In genomic region chrX:50978920-50979660, GRCh38 we compare ENCODE assay signal across 26 cellular contexts.
A peak's percentile ranks its signal among the peaks of the same experiment; 100 is the strongest.
DNase-seq lines count a peak whose midpoint lies in the region; ATAC-seq and TF ChIP-seq lines count a peak whose summit lies in the region.
"Had no signal": no experiment of that assay in that cellular context is flagged by ENCODE, and none has a peak within 500 bp of the region (broad histone marks: within the 10 kb centered on the region; RNA-seq: fewer than 3 reads in every experiment).

No MANE protein-coding gene starts in this region.

- CTCF ChIA-PET in OCI-LY7 (lab: Charles Lee; ENCODE audit: unreplicated experiment): no interaction called here
- CTCF ChIA-PET in CD8-positive, alpha-beta T cell (lab: Charles Lee): no interaction called here

- BruUV-seq in OCI-LY7 (replicated peaks; lab: Mats Ljungman, UMichigan): no TSS peak

- H3K4me3 ChIP-seq in OCI-LY7 (ENCODE audit: low read depth, low read length, poor library complexity, severe bottlenecking): no peak overlapping the region
- H3K4me3 ChIP-seq in fibroblast of mammary gland (ENCODE audit: control insufficient read depth, low read depth, low read length): no peak overlapping the region
- H3K4me3 ChIP-seq in subcutaneous abdominal adipose tissue (ENCODE audit: low read depth in 1 of 5, low read length in 5 of 5): peak overlapping the region in 4 of 5 donors; percentile 24 to 56 (median 40)
- no peak overlapping the region for H3K4me3 ChIP-seq in CD8-positive, alpha-beta T cell (ENCODE audit: low read depth, low read length)
- H3K4me3 ChIP-seq: skin epidermis, stomach had no signal

- no peaks in the 10 kb centered on the region for H3K79me2 ChIP-seq in OCI-LY7 (ENCODE audit: insufficient read depth, low read depth, low read length)

- intact Hi-C loops in OCI-LY7 (cut with micrococcal nuclease; ENCODE audit: unreplicated experiment): no loop called here
- intact Hi-C loops in CD8-positive, alpha-beta T cell (cut with DNase I, micrococcal nuclease): no loop called here

- peaks cover 0 to 11% (median 0%) of the 10 kb centered on the region in 5 donors for H3K27me3 ChIP-seq in subcutaneous abdominal adipose tissue (ENCODE audit: control insufficient read depth in 5 of 5, insufficient read depth in 4 of 5, low read length in 5 of 5)
- no peaks in the 10 kb centered on the region for H3K27me3 ChIP-seq in CD8-positive, alpha-beta T cell (ENCODE audit: insufficient read depth, low read length)

- ATAC-seq in CD8-positive, alpha-beta T cell: no peak
- ATAC-seq in HG03097 (IDR thresholded peaks at IDR 0.05; ENCODE audit: low FRiP score, unreplicated experiment): no peak
- ATAC-seq: HepG2, left colon had no signal

- no peaks in the 10 kb centered on the region for H4K20me1 ChIP-seq in OCI-LY7 (ENCODE audit: insufficient read depth, low read length)

- DNase-seq in NCI-H82 (lab: John Stamatoyannopoulos, UW) (peak; percentile 1), NCI-H82 treated with DMSO at 0.1 percent for 48 hours (lab: John Stamatoyannopoulos, UW; ENCODE audit: unreplicated experiment) (no peak), OCI-LY7 (ENCODE audit: low spot score) (no peak), fibroblast of mammary gland (ENCODE audit: low read depth) (no peak), NCI-H226 (no peak)
- no peak for DNase-seq in CD8-positive, alpha-beta T cell
- DNase-seq: activated CD4-positive, alpha-beta T cell treated with anti-CD3 and anti-CD28 coated beads, Interleukin-2, amount 50 U/mL, for 48 hours; activated naive CD4-positive, alpha-beta T cell; activated T-cell treated with anti-CD3 and anti-CD28 coated beads for 4 hours; anterior cingulate cortex; left colon; midbrain; NCI-H1105 treated with DMSO at 0.1 percent for 48 hours; NCI-H526 treated with DMSO at 0.1 percent for 48 hours; OCI-M1; SIG-M5; stimulated activated CD4-positive, alpha-beta T cell treated with anti-CD3 and anti-CD28 coated beads, Interleukin-4, amount 100 ng/mL, for 24 hours; stomach had no signal

- no peak overlapping the region for H2AFZ ChIP-seq in OCI-LY7 (ENCODE audit: low read length)

- H3K9me3 Mint-ChIP-seq in CD8-positive, alpha-beta T cell: no peaks in the 10 kb centered on the region
- H3K9me3 Mint-ChIP-seq: CD14-positive monocyte; nephron; T-helper 1 cell treated with Interleukin-12 subunit alpha and Interleukin-12 subunit beta and Interleukin-4 antibody, amounts not matched to agents 30 μg/mL and 1 μg/mL, for 36 hours had no signal

- no peaks in the 10 kb centered on the region for H3K9me2 ChIP-seq in OCI-LY7 (ENCODE audit: insufficient read depth, low read length)

- H3K36me3 ChIP-seq in OCI-LY7 (ENCODE audit: insufficient read depth, low read length) (no peaks in the 10 kb centered on the region), subcutaneous abdominal adipose tissue (ENCODE audit: control insufficient read depth in 5 of 5, insufficient read depth in 5 of 5, low read length in 5 of 5) (no peaks in the 10 kb centered on the region)
- no peaks in the 10 kb centered on the region for H3K36me3 ChIP-seq in CD8-positive, alpha-beta T cell (ENCODE audit: insufficient read depth, low read length)
- H3K36me3 ChIP-seq: stomach had no signal

- peak overlapping the region in 1 of 5 donors; percentile 62 for H3K9ac ChIP-seq in subcutaneous abdominal adipose tissue (ENCODE audit: low read length in 5 of 5)

- H3K4me3 Mint-ChIP-seq in CD8-positive, alpha-beta T cell: no peak overlapping the region
- H3K4me3 Mint-ChIP-seq: CD14-positive monocyte; T-helper 1 cell treated with Interleukin-12 subunit alpha and Interleukin-12 subunit beta and Interleukin-4 antibody, amounts not matched to agents 30 μg/mL and 1 μg/mL, for 36 hours had no signal

- H3K9me3 ChIP-seq in OCI-LY7 (ENCODE audit: low read length) (no peaks in the 10 kb centered on the region), subcutaneous abdominal adipose tissue (ENCODE audit: control insufficient read depth in 5 of 5, low read length in 5 of 5) (peaks cover 0 to 3% (median 0%) of the 10 kb centered on the region in 5 donors)
- H3K9me3 ChIP-seq in CD8-positive, alpha-beta T cell (ENCODE audit: low read length): no peaks in the 10 kb centered on the region
- H3K9me3 ChIP-seq: stomach had no signal

- H3K27ac Mint-ChIP-seq in CD8-positive, alpha-beta T cell: no peak overlapping the region
- H3K27ac Mint-ChIP-seq: CD14-positive monocyte; T-helper 1 cell treated with Interleukin-12 subunit alpha and Interleukin-12 subunit beta and Interleukin-4 antibody, amounts not matched to agents 30 μg/mL and 1 μg/mL, for 36 hours had no signal

- H3K4me1 ChIP-seq in OCI-LY7 (ENCODE audit: insufficient read depth, low read length, poor library complexity, severe bottlenecking): no peaks in the 10 kb centered on the region
- H3K4me1 ChIP-seq in subcutaneous abdominal adipose tissue (ENCODE audit: control insufficient read depth in 5 of 5, insufficient read depth in 5 of 5, low read length in 5 of 5): peaks cover 0 to 6% (median 0%) of the 10 kb centered on the region in 5 donors
- no peaks in the 10 kb centered on the region for H3K4me1 ChIP-seq in CD8-positive, alpha-beta T cell (ENCODE audit: insufficient read depth, low read length)
- H3K4me1 ChIP-seq: stomach had no signal

- peaks cover 2% of the 10 kb centered on the region for H3K27me3 Mint-ChIP-seq in CD8-positive, alpha-beta T cell (ENCODE audit: low read depth)
- H3K27me3 Mint-ChIP-seq: progenitor cell of endocrine pancreas had no signal

- H3K36me3 Mint-ChIP-seq in CD8-positive, alpha-beta T cell: no peaks in the 10 kb centered on the region
- H3K36me3 Mint-ChIP-seq: CD14-positive monocyte had no signal

- no peaks in the 10 kb centered on the region for H3K4me1 Mint-ChIP-seq in CD8-positive, alpha-beta T cell (ENCODE audit: low read depth)
- H3K4me1 Mint-ChIP-seq: CD14-positive monocyte, nephron had no signal

- H3K27ac ChIP-seq in OCI-LY7 (ENCODE audit: low read depth, low read length, poor library complexity, severe bottlenecking): no peak overlapping the region
- H3K27ac ChIP-seq in subcutaneous abdominal adipose tissue (ENCODE audit: low read depth, low read length): peak overlapping the region; percentile 32
- no peak overlapping the region for H3K27ac ChIP-seq in CD8-positive, alpha-beta T cell (ENCODE audit: low read depth, low read length)
- H3K27ac ChIP-seq: skin epidermis, stomach had no signal

- POLR2A ChIA-PET in OCI-LY7 (lab: Charles Lee): no interaction called here
- POLR2A ChIA-PET in CD8-positive, alpha-beta T cell (lab: Charles Lee): no interaction called here

- TF ChIP-seq CTCF in OCI-LY7 (conservative IDR thresholded peaks at IDR 0.05; ENCODE audit: low read length): 0 out of 2 replicates have a peak, but pooled peaks have one; percentile 13
- TF ChIP-seq CTCF in fibroblast of mammary gland (conservative IDR thresholded peaks at IDR 0.05; ENCODE audit: control insufficient read depth, insufficient read depth, low read depth, low read length): peak; percentile 25
- no peak for TF ChIP-seq CTCF in CD8-positive, alpha-beta T cell (IDR thresholded peaks at IDR 0.05)

- no peak overlapping the region for H3K4me2 ChIP-seq in OCI-LY7 (ENCODE audit: low read length)

Comparison
In these comparisons a context has a peak if more than half of its experiments do, and no peak if none do; other contexts are left out.
1. H3K4me3 ChIP-seq: peak in subcutaneous abdominal adipose tissue (4 of 5); none in OCI-LY7 (single experiment), fibroblast of mammary gland (single experiment) and CD8-positive, alpha-beta T cell (single experiment).